In genomic region chr2:216205486-216205885, GRCh38 we compare ENCODE assay signal across 16 cellular contexts.
A peak's percentile ranks its signal among the peaks of the same experiment; 100 is the strongest.
DNase-seq lines count a peak whose midpoint lies in the region; ATAC-seq and TF ChIP-seq lines count a peak whose summit lies in the region.
"Had no signal": no experiment of that assay in that cellular context is flagged by ENCODE, and none has a peak within 500 bp of the region (broad histone marks: within the 10 kb centered on the region; RNA-seq: fewer than 3 reads in every experiment).

No MANE protein-coding gene starts in this region.

- H3K4me3 Mint-ChIP-seq in CD8-positive, alpha-beta T cell = no peak overlapping the region
- no peak overlapping the region for H3K4me3 Mint-ChIP-seq in activated T-helper 1 cell treated with anti-CD3 and anti-CD28 coated beads, Interleukin-12 subunit alpha, Interleukin-12 subunit beta, Interleukin-2, Interleukin-4 antibody, amounts not matched to agents 30 ng/mL and 10 ng/mL and 1 ng/mL, durations not matched to agents 14 hours and 24 hours and 36 hours
- H3K4me3 Mint-ChIP-seq: CD14-positive monocyte had no signal

- no peak for TF ChIP-seq CTCF in CD8-positive, alpha-beta T cell (IDR thresholded peaks at IDR 0.05)
- TF ChIP-seq CTCF in thyroid gland (IDR thresholded peaks at IDR 0.05) = no peak

- no peak overlapping the region for H3K4me3 ChIP-seq in CD8-positive, alpha-beta T cell (ENCODE audit: low read depth, low read length)
- no peak overlapping the region for H3K4me3 ChIP-seq in thyroid gland (replicated peaks in 1 of 3)
- H3K4me3 ChIP-seq: HAP-1, MG63, SJSA1 had no signal

- H3K4me1 ChIP-seq in CD8-positive, alpha-beta T cell (ENCODE audit: insufficient read depth, low read length) = peaks cover 8% of the 10 kb centered on the region
- peaks cover 0 to 4% of the 10 kb centered on the region in 2 donors for H3K4me1 ChIP-seq in thyroid gland
- H3K4me1 ChIP-seq: HAP-1 had no signal

- no peak for DNase-seq in CD8-positive, alpha-beta T cell
- no peak for DNase-seq in activated T-helper 1 cell treated with anti-CD3 and anti-CD28 coated beads, Interleukin-12 subunit alpha, Interleukin-12 subunit beta, Interleukin-2, Interleukin-4 antibody, amounts not matched to agents 30 ng/mL and 10 ng/mL and 1 ng/mL, durations not matched to agents 14 hours and 24 hours and 36 hours (ENCODE audit: low spot score)
- DNase-seq in thyroid gland = no peak
- DNase-seq in DMS79 treated with DMSO at 0.1 percent for 48 hours (lab: John Stamatoyannopoulos, UW) = no peak
- no peak for DNase-seq in NCI-H2196 treated with DMSO at 0.1 percent for 48 hours (lab: John Stamatoyannopoulos, UW; ENCODE audit: unreplicated experiment)
- DNase-seq: hypothalamus; mammary epithelial cell; MG63; stimulated activated CD4-positive, alpha-beta T cell treated with anti-CD3 and anti-CD28 coated beads, Interleukin-2, amount 100 ng/mL, for 24 hours had no signal

- TF ChIP-seq POLR2A in thyroid gland (IDR thresholded peaks at IDR 0.05) = no peak

- CTCF ChIA-PET in CD8-positive, alpha-beta T cell (lab: Charles Lee) = no interaction called here

- peaks cover 46% of the 10 kb centered on the region for H3K36me3 ChIP-seq in CD8-positive, alpha-beta T cell (ENCODE audit: insufficient read depth, low read length)
- peaks cover 42 to 46% of the 10 kb centered on the region in 2 donors for H3K36me3 ChIP-seq in thyroid gland

- no peaks in the 10 kb centered on the region for H3K9me3 ChIP-seq in CD8-positive, alpha-beta T cell (ENCODE audit: low read length)
- no peaks in the 10 kb centered on the region for H3K9me3 ChIP-seq in thyroid gland
- H3K9me3 ChIP-seq: HAP-1, MG63 had no signal

- H3K9me3 Mint-ChIP-seq in CD8-positive, alpha-beta T cell = no peaks in the 10 kb centered on the region
- H3K9me3 Mint-ChIP-seq in activated T-helper 1 cell treated with anti-CD3 and anti-CD28 coated beads, Interleukin-12 subunit alpha, Interleukin-12 subunit beta, Interleukin-2, Interleukin-4 antibody, amounts not matched to agents 30 ng/mL and 10 ng/mL and 1 ng/mL, durations not matched to agents 14 hours and 24 hours and 36 hours = no peaks in the 10 kb centered on the region
- H3K9me3 Mint-ChIP-seq: CD14-positive monocyte had no signal

- peaks cover 17% of the 10 kb centered on the region for H3K4me1 Mint-ChIP-seq in CD8-positive, alpha-beta T cell (ENCODE audit: low read depth)
- H3K4me1 Mint-ChIP-seq in activated T-helper 1 cell treated with anti-CD3 and anti-CD28 coated beads, Interleukin-12 subunit alpha, Interleukin-12 subunit beta, Interleukin-2, Interleukin-4 antibody, amounts not matched to agents 30 ng/mL and 10 ng/mL and 1 ng/mL, durations not matched to agents 14 hours and 24 hours and 36 hours (ENCODE audit: low read depth) = peaks cover 77% of the 10 kb centered on the region

- peak overlapping the region; percentile 34 for H3K27ac Mint-ChIP-seq in CD8-positive, alpha-beta T cell
- peak overlapping the region; percentile 87 for H3K27ac Mint-ChIP-seq in activated T-helper 1 cell treated with anti-CD3 and anti-CD28 coated beads, Interleukin-12 subunit alpha, Interleukin-12 subunit beta, Interleukin-2, Interleukin-4 antibody, amounts not matched to agents 30 ng/mL and 10 ng/mL and 1 ng/mL, durations not matched to agents 14 hours and 24 hours and 36 hours

- H3K27me3 Mint-ChIP-seq in CD8-positive, alpha-beta T cell (ENCODE audit: low read depth) = no peaks in the 10 kb centered on the region
- H3K27me3 Mint-ChIP-seq in activated T-helper 1 cell treated with anti-CD3 and anti-CD28 coated beads, Interleukin-12 subunit alpha, Interleukin-12 subunit beta, Interleukin-2, Interleukin-4 antibody, amounts not matched to agents 30 ng/mL and 10 ng/mL and 1 ng/mL, durations not matched to agents 14 hours and 24 hours and 36 hours (ENCODE audit: insufficient read depth) = no peaks in the 10 kb centered on the region

- H3K36me3 Mint-ChIP-seq in CD8-positive, alpha-beta T cell = peaks cover 89% of the 10 kb centered on the region
- peaks cover 77% of the 10 kb centered on the region for H3K36me3 Mint-ChIP-seq in activated T-helper 1 cell treated with anti-CD3 and anti-CD28 coated beads, Interleukin-12 subunit alpha, Interleukin-12 subunit beta, Interleukin-2, Interleukin-4 antibody, amounts not matched to agents 30 ng/mL and 10 ng/mL and 1 ng/mL, durations not matched to agents 14 hours and 24 hours and 36 hours (ENCODE audit: low read depth)

- WGBS in thyroid gland, 2 donors = 88 to 89% methylated on average over 1 of the region's 1 CpG

- no peaks in the 10 kb centered on the region for H3K27me3 ChIP-seq in CD8-positive, alpha-beta T cell (ENCODE audit: insufficient read depth, low read length)
- no peaks in the 10 kb centered on the region for H3K27me3 ChIP-seq in thyroid gland
- H3K27me3 ChIP-seq: MG63, SJSA1 had no signal

- intact Hi-C loops in CD8-positive, alpha-beta T cell (cut with DNase I, micrococcal nuclease) = no loop called here
- intact Hi-C loops in activated T-helper 1 cell treated with anti-CD3 and anti-CD28 coated beads, Interleukin-12 subunit alpha, Interleukin-12 subunit beta, Interleukin-2, Interleukin-4 antibody, amounts not matched to agents 30 ng/mL and 10 ng/mL and 1 ng/mL, durations not matched to agents 14 hours and 24 hours and 36 hours (cut with micrococcal nuclease) = no loop called here
- intact Hi-C loops in thyroid gland (cut with DNase I) = no loop called here

- no peak overlapping the region for H3K27ac ChIP-seq in CD8-positive, alpha-beta T cell (ENCODE audit: low read depth, low read length)
- H3K27ac ChIP-seq in thyroid gland = no peak overlapping the region
- H3K27ac ChIP-seq: SJSA1, VCaP had no signal

- no peak for ATAC-seq in CD8-positive, alpha-beta T cell
- ATAC-seq in GM19351 (IDR thresholded peaks at IDR 0.05; ENCODE audit: unreplicated experiment) = peak; percentile 7
- ATAC-seq in HG03064 (IDR thresholded peaks at IDR 0.05; ENCODE audit: low read depth, unreplicated experiment) = peak; percentile 4
- no peak for ATAC-seq in HG03378 (IDR thresholded peaks at IDR 0.05; ENCODE audit: unreplicated experiment)

- POLR2A ChIA-PET in CD8-positive, alpha-beta T cell (lab: Charles Lee) = no interaction called here

Comparison
In these comparisons a context has a peak if more than half of its experiments do, and no peak if none do; other contexts are left out.
1. ATAC-seq: peak in GM19351 (single experiment) and HG03064 (single experiment); none in CD8-positive, alpha-beta T cell (single experiment) and HG03378 (single experiment).